In genomic region chr9:88533951-88534455, GRCh38 we compare ENCODE assay signal across 8 cellular contexts. TPM values are rescaled to one million over a fixed set of nuclear protein-coding genes. Genes with fewer than 3 reads are reported as not detected.
DNase-seq lines count a peak whose midpoint lies in the region; ATAC-seq and TF ChIP-seq lines count a peak whose summit lies in the region.

No MANE protein-coding gene starts in this region.

- H3K27me3 ChIP-seq in GM23338 (ENCODE audit: insufficient read depth) (peaks cover 20% of the 10 kb centered on the region), neuronal stem cell (ENCODE audit: control insufficient read depth in 3 of 3, insufficient read depth in 3 of 3, low read depth in 1 of 3, low read length in 3 of 3) (peaks cover 10 to 59% (median 36%) of the 10 kb centered on the region in 3 experiments)

- peaks cover 6% of the 10 kb centered on the region for H3K9me3 Mint-ChIP-seq in GM23338

- no peaks in the 10 kb centered on the region for H3K79me2 ChIP-seq in GM23338 (replicated peaks; ENCODE audit: insufficient read depth)

- H3K27ac Mint-ChIP-seq in GM23338, result no peak overlapping the region

- no peak overlapping the region for H4K8ac ChIP-seq in neuronal stem cell (ENCODE audit: low read depth, low read length)

- peak overlapping the region; percentile 32 for H2BK120ac ChIP-seq in neuronal stem cell (ENCODE audit: low read depth, low read length)

- H2AFZ ChIP-seq in GM23338 (peak overlapping the region; percentile 95), neuronal stem cell (ENCODE audit: low read length) (peak overlapping the region; percentile 56)

- H3K4ac ChIP-seq in neuronal stem cell (ENCODE audit: low read length), result no peak overlapping the region

- no peak overlapping the region for H2BK12ac ChIP-seq in neuronal stem cell (ENCODE audit: low read length)

- H3K4me2 ChIP-seq in GM23338 (peak overlapping the region; percentile 92), neuronal stem cell (ENCODE audit: insufficient read depth, low read length, poor library complexity, severe bottlenecking) (peak overlapping the region; percentile 62)

- peak overlapping the region; percentile 70 for H3K9ac ChIP-seq in neuronal stem cell (ENCODE audit: low read depth, low read length, poor library complexity)

- H3K36me3 ChIP-seq in GM23338 (ENCODE audit: insufficient read depth), result no peaks in the 10 kb centered on the region
- H3K36me3 ChIP-seq in neuronal stem cell (replicated peaks in 1 of 2; ENCODE audit: control insufficient read depth in 2 of 2, insufficient read depth in 2 of 2, low read length in 2 of 2), result no peaks in the 10 kb centered on the region

- DNase-seq in GM23338 (ENCODE audit: low spot score) (peak; percentile 68), fibroblast of pulmonary artery (ENCODE audit: low read depth) (no peak), neuronal stem cell (ENCODE audit: low spot score) (peak; percentile 12), D341Med (ENCODE audit: low spot score) (no peak), midbrain (lab: John Stamatoyannopoulos, UW) (no peak)

- no peak overlapping the region for H2BK5ac ChIP-seq in neuronal stem cell (ENCODE audit: low read length)

- peak overlapping the region; percentile 81 for H3K4me3 Mint-ChIP-seq in GM23338

- H3K9me3 ChIP-seq in neuronal stem cell (replicated peaks in 1 of 2; ENCODE audit: control insufficient read depth in 2 of 2, insufficient read depth in 1 of 2, low read depth in 1 of 2, low read length in 2 of 2), result peaks cover 0 to 5% of the 10 kb centered on the region in 2 donors

- H3K79me1 ChIP-seq in neuronal stem cell (ENCODE audit: low read depth, low read length), result peaks cover 4% of the 10 kb centered on the region

- H3K36me3 Mint-ChIP-seq in GM23338 (ENCODE audit: low read depth), result no peaks in the 10 kb centered on the region

- peaks cover 33% of the 10 kb centered on the region for H3K27me3 Mint-ChIP-seq in GM23338 (ENCODE audit: insufficient read depth, low read depth, poor library complexity)

- peak overlapping the region; percentile 28 for H2AK5ac ChIP-seq in neuronal stem cell (ENCODE audit: low read depth, low read length)

- H3K14ac ChIP-seq in neuronal stem cell (ENCODE audit: low read length), result no peak overlapping the region

- peaks cover 31% of the 10 kb centered on the region for H3K4me1 Mint-ChIP-seq in GM23338

- H3F3A ChIP-seq in GM23338 (replicated peaks; ENCODE audit: low read depth), result peaks cover 14% of the 10 kb centered on the region

- peak overlapping the region; percentile 84 for H3K18ac ChIP-seq in neuronal stem cell (ENCODE audit: low read length)

- WGBS in neuronal stem cell (ENCODE audit: extremely low coverage in 2 of 2, insufficient read length in 2 of 2, insufficient replicate concordance in 1 of 2), 2 donors, result no CpG with 5 or more reads among the region's 41 CpGs

- H3K9me2 ChIP-seq in GM23338 (ENCODE audit: insufficient read depth), result no peaks in the 10 kb centered on the region

- H3K23ac ChIP-seq in neuronal stem cell (ENCODE audit: low read depth, low read length, poor library complexity), result peak overlapping the region; percentile 48

- ATAC-seq in GM23338 (peak; percentile 43), SK-N-SH treated with all-trans-retinoic acid at 6 μM for 48 hours (peak; percentile 62), GM19455 (IDR thresholded peaks at IDR 0.05; ENCODE audit: unreplicated experiment) (no peak)
- no peak for ATAC-seq in activated CD4-positive, CD25-positive, alpha-beta regulatory T cell treated with anti-CD3 and anti-CD28 coated beads, Interleukin-2, amount 50 U/mL, for 24 hours

- H3K27ac ChIP-seq in GM23338 (ENCODE audit: low read depth) (peak overlapping the region; percentile 85), neuronal stem cell (replicated peaks; ENCODE audit: low read length) (no peak overlapping the region)

- H3K4me1 ChIP-seq in GM23338 (ENCODE audit: insufficient read depth) (peaks cover 22% of the 10 kb centered on the region; the same call in 1 of the 2 replicates), neuronal stem cell (ENCODE audit: control insufficient read depth in 2 of 2, insufficient read depth in 1 of 2, low read depth in 1 of 2, low read length in 2 of 2) (peaks cover 6 to 7% of the 10 kb centered on the region in 2 donors)

- H4K20me1 ChIP-seq in GM23338 (replicated peaks; ENCODE audit: insufficient read depth), result no peaks in the 10 kb centered on the region; the same call in 1 of the 2 replicates

- peak overlapping the region; percentile 77 for H2BK15ac ChIP-seq in neuronal stem cell (ENCODE audit: low read length)

- no peak overlapping the region for H4K91ac ChIP-seq in neuronal stem cell (ENCODE audit: low read depth, low read length, poor library complexity)

- no peak for TF ChIP-seq CTCF in GM23338 (conservative IDR thresholded peaks at IDR 0.05; ENCODE audit: low read depth in 2 of 2)
- no peak for TF ChIP-seq CTCF in fibroblast of pulmonary artery (IDR thresholded peaks at IDR 0.05; ENCODE audit: low read length, missing control alignments)

- peak overlapping the region; percentile 93 for H3K4me3 ChIP-seq in GM23338
- H3K4me3 ChIP-seq in fibroblast of pulmonary artery (replicated peaks; ENCODE audit: low read depth, low read length), result peak overlapping the region; percentile 52
- peak overlapping the region in 1 of 2 donors; percentile 79 for H3K4me3 ChIP-seq in neuronal stem cell (ENCODE audit: low read length in 2 of 2)

TF ChIP-seq in GM23338, 12 proteins besides CTCF, POLR2A, EP300 and RAD21 (continues in another document):
- no peak for TF ChIP-seq JUNB (IDR thresholded peaks at IDR 0.05; ENCODE audit: unreplicated experiment)
- no peak for TF ChIP-seq EZH2 (IDR thresholded peaks at IDR 0.05; ENCODE audit: low read depth, unreplicated experiment)
- TF ChIP-seq REST (IDR thresholded peaks at IDR 0.05; ENCODE audit: unreplicated experiment), result no peak
- TF ChIP-seq ZNF331 (CRISPR knock-in tag; IDR thresholded peaks at IDR 0.05; ENCODE audit: low read depth), result no peak

TF ChIP-seq in SK-N-SH treated with all-trans-retinoic acid at 6 μM for 48 hours, 23 proteins besides CTCF, POLR2A, EP300 and RAD21:
- TF ChIP-seq ZNF8 (CRISPR knock-in tag; IDR thresholded peaks at IDR 0.05) (no peak), ZFP30 (CRISPR knock-in tag; IDR thresholded peaks at IDR 0.05) (no peak), TSHZ2 (CRISPR knock-in tag; IDR thresholded peaks at IDR 0.05) (no peak), SNAI2 (CRISPR knock-in tag; IDR thresholded peaks at IDR 0.05) (no peak), ZC3H10 (CRISPR knock-in tag; IDR thresholded peaks at IDR 0.05) (no peak), BACH2 (CRISPR knock-in tag; IDR thresholded peaks at IDR 0.05; ENCODE audit: borderline replicate concordance) (no peak), ZNF565 (CRISPR knock-in tag; conservative IDR thresholded peaks at IDR 0.05; ENCODE audit: low read depth) (no peak), RARB (CRISPR knock-in tag; IDR thresholded peaks at IDR 0.05) (no peak), TCF4 (CRISPR knock-in tag; IDR thresholded peaks at IDR 0.05; ENCODE audit: borderline replicate concordance) (no peak), ARNTL (CRISPR knock-in tag; IDR thresholded peaks at IDR 0.05; ENCODE audit: borderline replicate concordance, low read depth) (no peak), ZNF70 (CRISPR knock-in tag; IDR thresholded peaks at IDR 0.05) (no peak), CSDC2 (CRISPR knock-in tag; IDR thresholded peaks at IDR 0.05) (no peak), CREB5 (CRISPR knock-in tag; IDR thresholded peaks at IDR 0.05; ENCODE audit: low read depth) (no peak)

RNA-seq across cellular contexts. Expression of gene NXNL2, which starts 1.0 kb away (rescaled TPM):
- total RNA-seq in GM23338 (2014; rRNA removed; shearing (Covaris generic)), result 4.3 and 5.1 TPM in 2 replicates
- polyA plus RNA-seq in GM23338 (2016; fragmentation: Nextera tagmentation; extraction: Ambion mirVana), result 3.2 and 3.4 TPM in 2 replicates
- 0.36 TPM for polyA plus RNA-seq in neuronal stem cell (2013, experiment 1 of 2)
- polyA plus RNA-seq in neuronal stem cell (2013, experiment 2 of 2), result 0.29 TPM

Comparison
In these comparisons a context has a peak if more than half of its experiments do, and no peak if none do; other contexts are left out.
1. ATAC-seq: peak in GM23338 (single experiment) and SK-N-SH treated with all-trans-retinoic acid at 6 μM for 48 hours (single experiment); none in activated CD4-positive, CD25-positive, alpha-beta regulatory T cell treated with anti-CD3 and anti-CD28 coated beads, Interleukin-2, amount 50 U/mL, for 24 hours (0 of 2) and GM19455 (single experiment).
2. DNase-seq: peak in GM23338 (single experiment) and neuronal stem cell (single experiment); none in fibroblast of pulmonary artery (single experiment), D341Med (single experiment) and midbrain (single experiment).